ENCODE assay signal across 9 cellular contexts in the genomic region with DNA sequence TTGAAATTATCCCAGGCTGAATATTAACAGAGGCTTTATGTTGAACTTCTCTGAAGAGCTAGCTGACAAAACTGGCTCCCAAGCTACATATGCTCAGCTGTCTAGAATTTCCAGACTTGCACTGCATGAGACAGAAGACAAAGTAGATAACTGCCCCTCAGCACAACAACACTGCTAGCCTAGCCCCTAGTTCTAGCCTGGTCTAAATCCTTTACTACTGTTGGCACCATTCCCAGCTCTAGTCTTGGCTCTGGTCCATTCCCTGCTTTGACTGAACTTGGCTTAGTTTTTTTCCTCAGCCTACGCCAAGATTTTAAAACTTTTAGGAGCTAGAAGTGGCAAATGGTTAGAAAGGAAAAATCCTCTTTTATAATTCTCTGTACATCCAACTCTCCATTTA. TPM values are rescaled to one million over a fixed set of nuclear protein-coding genes. Genes with fewer than 3 reads are reported as not detected.
DNase-seq lines count a peak whose midpoint lies in the region; ATAC-seq and TF ChIP-seq lines count a peak whose summit lies in the region.
"Had no signal": no experiment of that assay in that cellular context is flagged by ENCODE, and none has a peak within 500 bp of the region (broad histone marks: within the 10 kb centered on the region; RNA-seq: fewer than 3 reads in every experiment).

No MANE protein-coding gene starts in this region.

- TF ChIP-seq RAD21 in SK-N-SH (IDR thresholded peaks at IDR 0.05; ENCODE audit: low read length), result no peak

- peaks cover 4% of the 10 kb centered on the region for H3F3A ChIP-seq in SK-N-SH (replicated peaks; ENCODE audit: insufficient read depth)

- no peaks in the 10 kb centered on the region for H4K20me1 ChIP-seq in SK-N-SH (ENCODE audit: insufficient read depth)

- no peak overlapping the region for H3K4me2 ChIP-seq in SK-N-SH

- POLR2A ChIA-PET in SK-N-SH (lab: Yijun Ruan, JAX), result no interaction called here

- H3K79me2 ChIP-seq in SK-N-SH (ENCODE audit: insufficient read depth), result no peaks in the 10 kb centered on the region

- no peak overlapping the region for H3K4me3 ChIP-seq in SK-N-SH (ENCODE audit: low read depth in 2 of 2, low read length in 1 of 2)
- H3K4me3 ChIP-seq in heart left ventricle, result no peak overlapping the region
- no peak overlapping the region for H3K4me3 ChIP-seq in spleen

- H3K27ac ChIP-seq in SK-N-SH (ENCODE audit: low read depth in 2 of 2, low read length in 1 of 2) (no peak overlapping the region), heart left ventricle (peak overlapping the region in 4 of 12 donors; percentile 19 to 51 (median 36)), spleen (no peak overlapping the region)

- TF ChIP-seq POLR2A in heart left ventricle (IDR thresholded peaks at IDR 0.05), result no peak
- TF ChIP-seq POLR2A in spleen (IDR thresholded peaks at IDR 0.05), result no peak

- ATAC-seq in heart left ventricle, result peak; percentile 51 to 81 (median 73)
- ATAC-seq in GM18858 (IDR thresholded peaks at IDR 0.05; ENCODE audit: unreplicated experiment), result no peak
- ATAC-seq in GM18519 (IDR thresholded peaks at IDR 0.05; ENCODE audit: low FRiP score, unreplicated experiment), result no peak
- ATAC-seq in GM21515 (IDR thresholded peaks at IDR 0.05; ENCODE audit: unreplicated experiment), result no peak
- ATAC-seq: activated T-cell treated with anti-CD3 and anti-CD28 coated beads, Interleukin-2, amount 50 U/mL, for 72 hours had no signal

- no peak overlapping the region for H2AFZ ChIP-seq in SK-N-SH (ENCODE audit: low read depth)

- intact Hi-C loops in heart left ventricle (cut with DNase I) (no loop called here), spleen (cut with DNase I; ENCODE audit: low total_unique reads) (no loop called here)

- H3K36me3 ChIP-seq in SK-N-SH (replicated peaks in 1 of 2; ENCODE audit: control insufficient read depth in 1 of 2, insufficient read depth in 2 of 2, low read length in 1 of 2) (no peaks in the 10 kb centered on the region), heart left ventricle (no peaks in the 10 kb centered on the region), spleen (no peaks in the 10 kb centered on the region)

- TF ChIP-seq CTCF in SK-N-SH (IDR thresholded peaks at IDR 0.05) (no peak), heart left ventricle (IDR thresholded peaks at IDR 0.05) (no peak), spleen (IDR thresholded peaks at IDR 0.05 in 8 of 11, conservative IDR thresholded peaks at IDR 0.05 in 3 of 11) (no peak)

- CTCF ChIA-PET in SK-N-SH (lab: Yijun Ruan, JAX), result interaction anchor here (0.5 to 0.9 kb wide), 2 partner anchors 54 to 244 kb away, joined by 3 to 4 read pairs; no protein-coding TSS in a partner anchor

- TF ChIP-seq EP300 in SK-N-SH (IDR thresholded peaks at IDR 0.05; ENCODE audit: borderline replicate concordance in 1 of 2, low read depth in 1 of 2, low read length in 1 of 2), result no peak

- H3K9me3 ChIP-seq in SK-N-SH (no peaks in the 10 kb centered on the region), heart left ventricle (no peaks in the 10 kb centered on the region), spleen (no peaks in the 10 kb centered on the region)

- no peaks in the 10 kb centered on the region for H3K9me2 ChIP-seq in SK-N-SH

- peak; percentile 28 for DNase-seq in HCEC 1CT
- peak; percentile 42 for DNase-seq in SK-N-SH
- peak in 4 of 5 donors; percentile 65 to 78 (median 73) for DNase-seq in heart left ventricle
- DNase-seq in superior temporal gyrus (ENCODE audit: extremely low spot score), result peak; percentile 53
- no peak for DNase-seq in spleen
- DNase-seq: activated T-cell treated with anti-CD3 and anti-CD28 coated beads, Interleukin-2, amount 50 U/mL, for 72 hours had no signal

- H3K9ac ChIP-seq in SK-N-SH, result no peak overlapping the region

- H3K27me3 ChIP-seq in SK-N-SH (ENCODE audit: insufficient read depth) (peaks cover 12% of the 10 kb centered on the region; the same call in 1 of the 2 replicates), heart left ventricle (peaks cover 0 to 13% (median 0%) of the 10 kb centered on the region in 9 donors), spleen (replicated peaks in 1 of 7) (peaks cover 0 to 8% (median 0%) of the 10 kb centered on the region in 7 donors)

- WGBS in SK-N-SH (ENCODE audit: low lambda C conversion rate), result 0% methylated on average over 1 of the region's 1 CpG
- WGBS in heart left ventricle, 4 donors, result 3 to 15% (median 8%) methylated on average over 1 of the region's 1 CpG
- 51 to 71% (median 56%) methylated on average over 1 of the region's 1 CpG for WGBS in spleen, 5 donors

- H3K4me1 ChIP-seq in SK-N-SH (ENCODE audit: control insufficient read depth in 1 of 2, insufficient read depth in 2 of 2, low read depth in 1 of 2, low read length in 1 of 2) (no peaks in the 10 kb centered on the region), heart left ventricle (peaks cover 0 to 16% (median 5%) of the 10 kb centered on the region in 12 donors), spleen (peaks cover 0 to 6% (median 0%) of the 10 kb centered on the region in 6 donors)

TF ChIP-seq in SK-N-SH, 30 proteins besides CTCF, POLR2A, EP300 and RAD21:
- TF ChIP-seq NFIC (IDR thresholded peaks at IDR 0.05; ENCODE audit: borderline replicate concordance) (peak; percentile 73), RXRA (IDR thresholded peaks at IDR 0.05; ENCODE audit: borderline replicate concordance, low read depth) (no peak), MAX (IDR thresholded peaks at IDR 0.05; ENCODE audit: low read depth) (no peak), RCOR1 (IDR thresholded peaks at IDR 0.05; ENCODE audit: low read length) (no peak), REST (IDR thresholded peaks at IDR 0.05; ENCODE audit: low read depth, low read length) (no peak), NRF1 (IDR thresholded peaks at IDR 0.05; ENCODE audit: low read depth, low read length) (no peak)

RNA-seq across cellular contexts. Expression of gene OPHN1, which starts 7.6 kb away (rescaled TPM):
- polyA plus RNA-seq in SK-N-SH (2012; rRNA removed), result 1.3 and 1.7 TPM in 2 replicates
- polyA plus RNA-seq in SK-N-SH (2012; cell fraction: cytosol; rRNA removed), result 0.85 and 1.1 TPM in 2 replicates
- polyA plus RNA-seq in SK-N-SH (2012; cell fraction: nucleus; rRNA removed), result 2.3 and 2.7 TPM in 2 replicates
- total RNA-seq in heart left ventricle, result 1 to 10 TPM; 3.3 to 6.9 (median 5.7) TPM
- polyA plus RNA-seq in heart left ventricle, result 1 to 10 TPM in 1 of 2 donors, under 1 TPM in 1; 0.95 to 9.6 TPM
- total RNA-seq in spleen, result 1 to 10 TPM; 2.5 to 4.6 (median 3.3) TPM
- polyA plus RNA-seq in spleen, result under 1 TPM; 0.20 to 0.45 (median 0.26) TPM

RNA-seq across cellular contexts. Expression of gene YIPF6, which starts 57.9 kb away (rescaled TPM):
- polyA plus RNA-seq in SK-N-SH (2012; rRNA removed) (15.0 and 22.5 TPM in 2 replicates), heart left ventricle (10 to 100 TPM in 1 of 2 donors, 1 to 10 TPM in 1; 8.6 to 14.4 TPM), spleen (1 to 10 TPM; 3.0 to 5.2 (median 3.5) TPM)
- polyA plus RNA-seq in SK-N-SH (2012; cell fraction: cytosol; rRNA removed), result 26.5 and 29.6 TPM in 2 replicates
- polyA plus RNA-seq in SK-N-SH (2012; cell fraction: nucleus; rRNA removed), result 6.3 and 13.2 TPM in 2 replicates
- total RNA-seq in heart left ventricle (10 to 100 TPM; 14.9 to 35.2 (median 31.1) TPM), spleen (10 to 100 TPM; 21.8 to 31.3 (median 28.8) TPM)

Comparison
In these comparisons a context has a peak if more than half of its experiments do, and no peak if none do; other contexts are left out.
1. ATAC-seq: peak in heart left ventricle (4 of 4); none in GM18858 (single experiment), GM18519 (single experiment) and GM21515 (single experiment).